ENCODE assay signal across 12 cellular contexts in the genomic region with DNA sequence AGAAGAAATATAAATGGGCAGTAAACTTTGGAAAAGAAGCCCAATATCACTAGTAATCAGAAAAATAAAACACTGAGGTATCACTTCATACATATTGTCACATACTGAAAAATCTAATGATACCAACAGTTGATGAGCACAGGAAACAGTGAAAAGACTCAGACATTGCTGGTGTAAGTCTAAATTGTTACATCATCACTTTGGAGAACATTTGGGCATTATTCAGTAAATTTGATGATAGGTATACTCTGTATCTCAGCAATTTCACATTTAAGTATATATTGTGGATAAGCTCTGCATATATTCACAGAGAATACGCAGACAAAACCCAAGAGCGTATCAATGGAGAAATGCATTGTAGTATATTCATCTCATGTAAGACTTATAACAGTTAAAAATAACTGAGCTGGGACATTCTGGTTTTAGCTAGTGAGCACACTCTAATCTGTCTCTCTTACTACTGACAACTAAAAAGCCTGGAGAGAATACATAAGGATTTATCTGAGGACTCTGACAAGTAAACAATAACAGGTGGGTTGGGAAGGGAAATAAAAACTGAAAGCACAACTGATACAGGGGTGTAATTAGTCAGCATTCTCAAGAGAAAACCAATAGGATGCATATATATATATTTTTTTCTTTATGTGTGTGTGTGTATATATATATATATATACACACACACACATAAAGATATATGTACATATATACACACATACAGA.
DNase-seq lines count a peak whose midpoint lies in the region; ATAC-seq lines count a peak whose summit lies in the region.
"Had no signal": no experiment of that assay in that cellular context is flagged by ENCODE, and none has a peak within 500 bp of the region (broad histone marks: within the 10 kb centered on the region; RNA-seq: fewer than 3 reads in every experiment).

No MANE protein-coding gene starts in this region.

- no peak for DNase-seq in T-helper 2 cell treated with Interferon-gamma antibody and Interleukin-4, amounts not matched to agents 5 μg/mL and 100 μg/mL, for 36 hours (ENCODE audit: low spot score)
- DNase-seq in DMS79 treated with DMSO at 0.1 percent for 48 hours (lab: John Stamatoyannopoulos, UW) (no peak), SK-N-DZ (ENCODE audit: low spot score) (no peak), posterior vena cava (ENCODE audit: low spot score) (no peak)
- DNase-seq: activated naive CD8-positive, alpha-beta T cell treated with anti-CD3 and anti-CD28 coated beads, Interleukin-2, amount 10 ng/mL, durations not matched to agents 7 days and 5 days; lower lobe of right lung; NCI-H446; SHP77 had no signal

- intact Hi-C loops in posterior vena cava (cut with DNase I), result no loop called here

- H3K27me3 Mint-ChIP-seq in T-helper 2 cell treated with Interferon-gamma antibody and Interleukin-4, amounts not matched to agents 5 μg/mL and 100 μg/mL, for 36 hours (ENCODE audit: low read depth), result peaks cover 3% of the 10 kb centered on the region
- H3K27me3 Mint-ChIP-seq: activated naive CD8-positive, alpha-beta T cell treated with anti-CD3 and anti-CD28 coated beads, Interleukin-2, amount 10 ng/mL, durations not matched to agents 7 days and 5 days; IgD-negative memory B cell had no signal

- peak; percentile 81 for ATAC-seq in GM18909 (IDR thresholded peaks at IDR 0.05; ENCODE audit: poor library complexity, unreplicated experiment)
- peak; percentile 80 for ATAC-seq in GM21381 (IDR thresholded peaks at IDR 0.05; ENCODE audit: unreplicated experiment)
- ATAC-seq in HG03060 (IDR thresholded peaks at IDR 0.05; ENCODE audit: low read depth, unreplicated experiment), result peak; percentile 57
- ATAC-seq: lower lobe of right lung had no signal

- H3K27ac Mint-ChIP-seq in T-helper 2 cell treated with Interferon-gamma antibody and Interleukin-4, amounts not matched to agents 5 μg/mL and 100 μg/mL, for 36 hours, result peak overlapping the region; percentile 60

- peaks cover 27% of the 10 kb centered on the region for H3K4me1 Mint-ChIP-seq in T-helper 2 cell treated with Interferon-gamma antibody and Interleukin-4, amounts not matched to agents 5 μg/mL and 100 μg/mL, for 36 hours (ENCODE audit: low read depth)

- H3K9me3 Mint-ChIP-seq in T-helper 2 cell treated with Interferon-gamma antibody and Interleukin-4, amounts not matched to agents 5 μg/mL and 100 μg/mL, for 36 hours, result no peaks in the 10 kb centered on the region
- H3K9me3 Mint-ChIP-seq: activated naive CD8-positive, alpha-beta T cell treated with anti-CD3 and anti-CD28 coated beads, Interleukin-2, amount 10 ng/mL, durations not matched to agents 7 days and 5 days had no signal

- H3K4me3 Mint-ChIP-seq in T-helper 2 cell treated with Interferon-gamma antibody and Interleukin-4, amounts not matched to agents 5 μg/mL and 100 μg/mL, for 36 hours, result no peak overlapping the region
- H3K4me3 Mint-ChIP-seq: activated naive CD8-positive, alpha-beta T cell treated with anti-CD3 and anti-CD28 coated beads, Interleukin-2, amount 10 ng/mL, durations not matched to agents 7 days and 5 days; IgD-negative memory B cell had no signal

- no peaks in the 10 kb centered on the region for H3K36me3 Mint-ChIP-seq in T-helper 2 cell treated with Interferon-gamma antibody and Interleukin-4, amounts not matched to agents 5 μg/mL and 100 μg/mL, for 36 hours (ENCODE audit: low read depth)
